9 cellular contexts compared by ENCODE assay signal in the genomic region with DNA sequence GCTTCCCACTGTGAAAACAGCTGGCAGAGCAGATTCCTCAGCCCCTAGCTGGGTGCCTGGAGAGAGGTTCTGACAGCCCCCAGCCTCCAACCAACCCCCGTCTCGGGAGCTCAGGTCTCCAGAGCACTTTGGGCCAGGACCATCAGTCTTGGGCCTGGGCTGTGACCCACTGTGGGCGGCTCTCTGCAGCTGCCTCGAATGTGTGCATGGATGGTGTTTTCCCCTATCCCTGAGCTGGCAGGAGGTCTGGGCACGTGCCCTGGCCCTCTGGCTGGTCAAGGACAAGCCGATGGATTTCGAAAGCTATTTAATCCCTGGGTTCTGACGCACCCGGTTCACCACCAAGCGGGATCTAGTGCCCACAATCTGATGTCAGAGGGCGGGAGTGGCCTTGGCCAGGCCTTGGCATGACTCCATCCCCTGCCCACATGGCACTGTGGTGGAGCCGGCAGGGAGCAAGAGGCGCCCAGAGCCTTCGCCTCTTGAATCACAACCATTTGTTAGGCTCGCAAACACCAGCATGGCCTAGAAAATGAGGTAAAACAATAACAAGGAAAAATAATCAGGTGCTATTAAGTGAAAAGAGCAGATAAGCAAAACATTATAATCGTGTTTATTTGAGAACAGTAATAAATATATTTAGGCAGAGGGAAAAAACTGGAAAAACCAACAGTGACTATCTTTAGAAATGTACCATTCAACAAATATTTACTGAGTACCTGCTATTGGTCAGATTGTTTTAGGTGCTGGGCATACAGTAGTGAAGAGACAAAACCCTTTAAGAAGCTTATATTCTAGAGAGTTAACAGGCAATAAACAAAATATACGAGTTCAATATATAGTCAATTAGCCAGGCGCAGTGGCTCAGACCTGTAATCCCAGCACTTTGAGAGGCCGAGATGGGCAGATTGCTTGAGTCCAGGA.
DNase-seq lines count a peak whose midpoint lies in the region; ATAC-seq and TF ChIP-seq lines count a peak whose summit lies in the region.
"Had no signal": no experiment of that assay in that cellular context is flagged by ENCODE, and none has a peak within 500 bp of the region (broad histone marks: within the 10 kb centered on the region; RNA-seq: fewer than 3 reads in every experiment).

No MANE protein-coding gene starts in this region.

- TF ChIP-seq CTCF in adrenal gland (IDR thresholded peaks at IDR 0.05) = no peak

- peak in 1 of 2 donors; percentile 93 for TF ChIP-seq POLR2A in adrenal gland (IDR thresholded peaks at IDR 0.05)

- DNase-seq in HT1080 (ENCODE audit: low read depth) (peak; percentile 82), adrenal gland (peak; percentile 96 to 98 (median 98)), right cardiac atrium (peak in 2 of 3 donors; percentile 71 to 79), GM19238 (ENCODE audit: insufficient read length, low spot score) (no peak)
- DNase-seq in stimulated activated naive CD4-positive, alpha-beta T cell (lab: John Stamatoyannopoulos, UW) = no peak
- DNase-seq in activated CD8-positive, alpha-beta memory T cell treated with anti-CD3 and anti-CD28 coated beads, Interleukin-2, amount 10 ng/mL, durations not matched to agents 7 days and 5 days = no peak

- H3K27ac ChIP-seq in adrenal gland (peak overlapping the region; percentile 78 to 99 (median 95)), right cardiac atrium (ENCODE audit: low read length) (peak overlapping the region; percentile 27), skeletal muscle tissue (ENCODE audit: low read depth, low read length) (peak overlapping the region; percentile 99)

- no peaks in the 10 kb centered on the region for H3K36me3 Mint-ChIP-seq in activated CD8-positive, alpha-beta memory T cell treated with anti-CD3 and anti-CD28 coated beads, Interleukin-2, amount 10 ng/mL, durations not matched to agents 7 days and 5 days

- H3K4me3 Mint-ChIP-seq in activated CD8-positive, alpha-beta memory T cell treated with anti-CD3 and anti-CD28 coated beads, Interleukin-2, amount 10 ng/mL, durations not matched to agents 7 days and 5 days = no peak overlapping the region

- H3K9ac ChIP-seq in skeletal muscle tissue (ENCODE audit: low read depth in 1 of 3, low read length in 3 of 3) = peak overlapping the region; percentile 53 to 75 (median 59)

- no peak overlapping the region for H3K27ac Mint-ChIP-seq in activated CD8-positive, alpha-beta memory T cell treated with anti-CD3 and anti-CD28 coated beads, Interleukin-2, amount 10 ng/mL, durations not matched to agents 7 days and 5 days
- H3K27ac Mint-ChIP-seq: progenitor cell of endocrine pancreas had no signal

- no peaks in the 10 kb centered on the region for H3K9me3 ChIP-seq in adrenal gland (replicated peaks in 1 of 3)
- H3K9me3 ChIP-seq in right cardiac atrium (ENCODE audit: control insufficient read depth, low read length) = no peaks in the 10 kb centered on the region
- no peaks in the 10 kb centered on the region for H3K9me3 ChIP-seq in skeletal muscle tissue (ENCODE audit: control insufficient read depth in 3 of 3, low read length in 3 of 3)

- H3K4me3 ChIP-seq in adrenal gland (no peak overlapping the region), right cardiac atrium (ENCODE audit: low read length) (no peak overlapping the region), skeletal muscle tissue (ENCODE audit: low read length in 3 of 3) (no peak overlapping the region)

- peaks cover 13% of the 10 kb centered on the region for H3K27me3 Mint-ChIP-seq in activated CD8-positive, alpha-beta memory T cell treated with anti-CD3 and anti-CD28 coated beads, Interleukin-2, amount 10 ng/mL, durations not matched to agents 7 days and 5 days
- H3K27me3 Mint-ChIP-seq: progenitor cell of endocrine pancreas had no signal

- H3K27me3 ChIP-seq in adrenal gland (no peaks in the 10 kb centered on the region), right cardiac atrium (ENCODE audit: control insufficient read depth, insufficient read depth) (no peaks in the 10 kb centered on the region), skeletal muscle tissue (ENCODE audit: control insufficient read depth in 3 of 3, insufficient read depth in 3 of 3, low read length in 3 of 3) (no peaks in the 10 kb centered on the region)

- CTCF ChIA-PET in activated CD8-positive, alpha-beta memory T cell treated with anti-CD3 and anti-CD28 coated beads, Interleukin-2, amount 10 ng/mL, durations not matched to agents 7 days and 5 days (lab: Charles Lee) = interaction anchor here (0.7 to 2.4 kb wide), 6 partner anchors 9 to 94 kb away, joined by 3 to 5 read pairs (median 4); a partner anchor contains a TSS

- no peaks in the 10 kb centered on the region for H3K9me3 Mint-ChIP-seq in activated CD8-positive, alpha-beta memory T cell treated with anti-CD3 and anti-CD28 coated beads, Interleukin-2, amount 10 ng/mL, durations not matched to agents 7 days and 5 days (ENCODE audit: low read depth)

- H3K4me1 Mint-ChIP-seq in activated CD8-positive, alpha-beta memory T cell treated with anti-CD3 and anti-CD28 coated beads, Interleukin-2, amount 10 ng/mL, durations not matched to agents 7 days and 5 days = peaks cover 7% of the 10 kb centered on the region

- intact Hi-C loops in adrenal gland (cut with DNase I) = no loop called here
- intact Hi-C loops in right cardiac atrium (cut with DNase I) = no loop called here

- H3K4me1 ChIP-seq in adrenal gland (replicated peaks in 1 of 2) (peaks cover 30 to 34% of the 10 kb centered on the region in 2 donors), right cardiac atrium (ENCODE audit: control insufficient read depth, insufficient read depth, low read length) (peaks cover 3% of the 10 kb centered on the region), skeletal muscle tissue (ENCODE audit: control insufficient read depth in 3 of 3, insufficient read depth in 3 of 3, low read length in 3 of 3) (peaks cover 36 to 66% (median 48%) of the 10 kb centered on the region in 3 donors)

- WGBS in adrenal gland, 4 donors = 38 to 52% (median 44%) methylated on average over 8 to 19 of the region's 19 CpGs
- 75% methylated on average over 19 of the region's 19 CpGs for WGBS in right cardiac atrium

- H3K36me3 ChIP-seq in adrenal gland (replicated peaks in 1 of 2) (no peaks in the 10 kb centered on the region), skeletal muscle tissue (ENCODE audit: control insufficient read depth in 3 of 3, insufficient read depth in 3 of 3, low read length in 3 of 3) (no peaks in the 10 kb centered on the region)

- ATAC-seq in right cardiac atrium (peak in 1 of 2 donors; percentile 30), GM19023 (IDR thresholded peaks at IDR 0.05; ENCODE audit: unreplicated experiment) (no peak)
- no peak for ATAC-seq in activated CD8-positive, alpha-beta memory T cell treated with anti-CD3 and anti-CD28 coated beads, Interleukin-2, amount 10 ng/mL, durations not matched to agents 7 days and 5 days

Comparison
In these comparisons a context has a peak if more than half of its experiments do, and no peak if none do; other contexts are left out.
1. DNase-seq: peak in HT1080 (single experiment), adrenal gland (7 of 7) and right cardiac atrium (2 of 3); none in stimulated activated naive CD4-positive, alpha-beta T cell (0 of 6), activated CD8-positive, alpha-beta memory T cell treated with anti-CD3 and anti-CD28 coated beads, Interleukin-2, amount 10 ng/mL, durations not matched to agents 7 days and 5 days (single experiment) and GM19238 (single experiment).
2. H3K27ac ChIP-seq: peak in every context shown above with its lines; median percentile 99 in skeletal muscle tissue; 95 in adrenal gland; 27 in right cardiac atrium.